ENCODE assay signal across 1 cellular context in genomic region chr1:26831059-26831458, GRCh38.
TF ChIP-seq lines count a peak whose summit lies in the region.

No MANE protein-coding gene starts in this region.

TF ChIP-seq in liver, 16 proteins besides CTCF, POLR2A, EP300 and RAD21:
- TF ChIP-seq REST (IDR thresholded peaks at IDR 0.05) (no peak), ZBTB33 (IDR thresholded peaks at IDR 0.05) (no peak), YY1 (IDR thresholded peaks at IDR 0.05) (no peak)
